In the genomic region with DNA sequence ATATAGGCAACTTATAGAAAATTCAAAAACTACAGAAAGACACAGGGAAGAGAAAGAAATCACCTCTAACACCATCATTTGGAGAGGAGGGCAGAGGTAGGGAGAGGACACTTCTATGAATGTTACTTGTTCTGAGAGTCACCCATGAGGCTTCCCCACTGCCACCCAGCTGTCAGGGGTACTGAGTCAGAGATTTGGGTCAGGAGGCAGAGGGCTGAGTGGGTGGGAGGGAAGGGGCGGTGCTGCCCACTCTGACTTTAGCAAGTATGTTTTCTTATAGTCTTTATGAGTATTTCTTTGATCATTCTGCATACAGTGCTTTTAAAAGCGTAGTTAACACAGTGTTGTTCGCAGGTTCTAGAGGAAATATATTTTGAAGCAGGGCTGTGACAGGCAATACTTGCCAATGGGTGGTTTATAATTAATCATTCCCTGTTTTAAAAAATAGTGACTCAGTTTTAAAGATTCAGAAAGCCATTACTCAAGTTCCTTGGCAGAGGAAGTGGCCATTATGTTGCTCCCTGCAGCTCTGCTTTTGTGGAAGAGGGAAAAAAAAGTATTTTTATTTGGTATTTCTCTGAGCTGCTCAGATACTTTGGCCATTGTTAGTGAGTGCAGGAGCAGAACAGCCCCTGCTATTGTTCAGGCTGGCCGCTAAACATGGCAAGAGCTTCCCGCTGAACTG, we compare ENCODE assay signal across 9 cellular contexts. TPM values are rescaled to one million over a fixed set of nuclear protein-coding genes. Genes with fewer than 3 reads are reported as not detected.
DNase-seq lines count a peak whose midpoint lies in the region; ATAC-seq lines count a peak whose summit lies in the region.
"Had no signal": no experiment of that assay in that cellular context is flagged by ENCODE, and none has a peak within 500 bp of the region (broad histone marks: within the 10 kb centered on the region; RNA-seq: fewer than 3 reads in every experiment).

No MANE protein-coding gene starts in this region.

- H3K9me3 ChIP-seq in adipocyte (ENCODE audit: control insufficient read depth, low read length) = no peaks in the 10 kb centered on the region
- H3K9me3 ChIP-seq in subcutaneous abdominal adipose tissue (ENCODE audit: control insufficient read depth in 5 of 5, low read length in 5 of 5) = no peaks in the 10 kb centered on the region
- H3K9me3 ChIP-seq: BLaER1 had no signal

- H3K27ac ChIP-seq in layer of hippocampus (ENCODE audit: low read depth, low read length) = peak overlapping the region; percentile 60
- peak overlapping the region; percentile 86 for H3K27ac ChIP-seq in subcutaneous abdominal adipose tissue (ENCODE audit: low read depth, low read length)
- H3K27ac ChIP-seq: BLaER1 had no signal

- peak overlapping the region; percentile 42 for H3K4me3 ChIP-seq in adipocyte (ENCODE audit: low read length)
- peak overlapping the region in 2 of 5 donors; percentile 13 to 17 for H3K4me3 ChIP-seq in subcutaneous abdominal adipose tissue (ENCODE audit: low read depth in 1 of 5, low read length in 5 of 5)
- H3K4me3 ChIP-seq: BLaER1 had no signal

- DNase-seq in activated CD4-positive, alpha-beta memory T cell treated with anti-CD3 and anti-CD28 coated beads for 36 hours = peak; percentile 79
- DNase-seq in activated CD4-positive, alpha-beta memory T cell treated with anti-CD3 and anti-CD28 coated beads, Interleukin-2, amount 10 ng/mL, durations not matched to agents 7 days and 5 days = no peak
- DNase-seq in adipocyte (ENCODE audit: low read depth) = peak; percentile 37
- no peak for DNase-seq in NCI-H2107 treated with DMSO at 0.1 percent for 48 hours (lab: John Stamatoyannopoulos, UW; ENCODE audit: unreplicated experiment)
- DNase-seq in NCI-H1417 (lab: John Stamatoyannopoulos, UW) = no peak

- peak overlapping the region; percentile 24 for H3K27ac Mint-ChIP-seq in activated CD4-positive, alpha-beta memory T cell treated with anti-CD3 and anti-CD28 coated beads for 36 hours
- no peak overlapping the region for H3K27ac Mint-ChIP-seq in activated CD4-positive, alpha-beta memory T cell treated with anti-CD3 and anti-CD28 coated beads, Interleukin-2, amount 10 ng/mL, durations not matched to agents 7 days and 5 days

- H3K9ac ChIP-seq in adipocyte (ENCODE audit: low read length) = peak overlapping the region; percentile 46
- H3K9ac ChIP-seq in subcutaneous abdominal adipose tissue (ENCODE audit: low read length in 5 of 5) = peak overlapping the region in 1 of 5 donors; percentile 49
- H3K9ac ChIP-seq: BLaER1 had no signal

- no peaks in the 10 kb centered on the region for H3K9me3 Mint-ChIP-seq in activated CD4-positive, alpha-beta memory T cell treated with anti-CD3 and anti-CD28 coated beads for 36 hours
- H3K9me3 Mint-ChIP-seq in activated CD4-positive, alpha-beta memory T cell treated with anti-CD3 and anti-CD28 coated beads, Interleukin-2, amount 10 ng/mL, durations not matched to agents 7 days and 5 days = no peaks in the 10 kb centered on the region

- H3K27me3 ChIP-seq in adipocyte (replicated peaks; ENCODE audit: control insufficient read depth, insufficient read depth, low read length) (no peaks in the 10 kb centered on the region), layer of hippocampus (ENCODE audit: control insufficient read depth, insufficient read depth, low read length) (no peaks in the 10 kb centered on the region), subcutaneous abdominal adipose tissue (ENCODE audit: control insufficient read depth in 5 of 5, insufficient read depth in 4 of 5, low read length in 5 of 5) (no peaks in the 10 kb centered on the region)
- H3K27me3 ChIP-seq: BLaER1 had no signal

- POLR2A ChIA-PET in activated CD4-positive, alpha-beta memory T cell treated with anti-CD3 and anti-CD28 coated beads for 36 hours (lab: Charles Lee) = no interaction called here
- POLR2A ChIA-PET in activated CD4-positive, alpha-beta memory T cell treated with anti-CD3 and anti-CD28 coated beads, Interleukin-2, amount 10 ng/mL, durations not matched to agents 7 days and 5 days (lab: Charles Lee) = interaction anchor here (1.2 kb wide), 1 partner anchor 16 kb away, joined by 3 read pairs; no protein-coding TSS in a partner anchor

- H3K4me3 Mint-ChIP-seq in activated CD4-positive, alpha-beta memory T cell treated with anti-CD3 and anti-CD28 coated beads for 36 hours = no peak overlapping the region
- no peak overlapping the region for H3K4me3 Mint-ChIP-seq in activated CD4-positive, alpha-beta memory T cell treated with anti-CD3 and anti-CD28 coated beads, Interleukin-2, amount 10 ng/mL, durations not matched to agents 7 days and 5 days

- H3K4me1 Mint-ChIP-seq in activated CD4-positive, alpha-beta memory T cell treated with anti-CD3 and anti-CD28 coated beads for 36 hours (ENCODE audit: low read depth) = peaks cover 86% of the 10 kb centered on the region
- H3K4me1 Mint-ChIP-seq in activated CD4-positive, alpha-beta memory T cell treated with anti-CD3 and anti-CD28 coated beads, Interleukin-2, amount 10 ng/mL, durations not matched to agents 7 days and 5 days = peaks cover 49% of the 10 kb centered on the region

- H3K36me3 Mint-ChIP-seq in activated CD4-positive, alpha-beta memory T cell treated with anti-CD3 and anti-CD28 coated beads for 36 hours = peaks cover under 1% of the 10 kb centered on the region
- H3K36me3 Mint-ChIP-seq in activated CD4-positive, alpha-beta memory T cell treated with anti-CD3 and anti-CD28 coated beads, Interleukin-2, amount 10 ng/mL, durations not matched to agents 7 days and 5 days (ENCODE audit: low read depth) = no peaks in the 10 kb centered on the region

- no peak for ATAC-seq in HG03108 (IDR thresholded peaks at IDR 0.05; ENCODE audit: unreplicated experiment)

- H3K4me1 ChIP-seq in adipocyte (ENCODE audit: control insufficient read depth, insufficient read depth, low read length) (peaks cover 66% of the 10 kb centered on the region), subcutaneous abdominal adipose tissue (ENCODE audit: control insufficient read depth in 5 of 5, insufficient read depth in 5 of 5, low read length in 5 of 5) (peaks cover 28 to 74% (median 69%) of the 10 kb centered on the region in 5 donors)

- CTCF ChIA-PET in activated CD4-positive, alpha-beta memory T cell treated with anti-CD3 and anti-CD28 coated beads for 36 hours (lab: Charles Lee) = interaction anchor here (1.1 to 2.0 kb wide), 4 partner anchors 9 to 97 kb away, joined by 3 to 8 read pairs (median 4); no protein-coding TSS in a partner anchor
- CTCF ChIA-PET in activated CD4-positive, alpha-beta memory T cell treated with anti-CD3 and anti-CD28 coated beads, Interleukin-2, amount 10 ng/mL, durations not matched to agents 7 days and 5 days (lab: Charles Lee) = interaction anchor here (0.6 kb wide), 1 partner anchor 13 kb away, joined by 3 read pairs; no protein-coding TSS in a partner anchor

- intact Hi-C loops in activated CD4-positive, alpha-beta memory T cell treated with anti-CD3 and anti-CD28 coated beads for 36 hours (cut with micrococcal nuclease) = loop anchor here (1.0 kb wide), 1 partner anchor 16 kb away; no protein-coding TSS in a partner anchor

- H3K36me3 ChIP-seq in adipocyte (ENCODE audit: control insufficient read depth, insufficient read depth, low read length, severe bottlenecking) = no peaks in the 10 kb centered on the region
- H3K36me3 ChIP-seq in subcutaneous abdominal adipose tissue (ENCODE audit: control insufficient read depth in 5 of 5, insufficient read depth in 5 of 5, low read length in 5 of 5) = no peaks in the 10 kb centered on the region
- H3K36me3 ChIP-seq: BLaER1 had no signal

- no peaks in the 10 kb centered on the region for H3K27me3 Mint-ChIP-seq in activated CD4-positive, alpha-beta memory T cell treated with anti-CD3 and anti-CD28 coated beads for 36 hours
- no peaks in the 10 kb centered on the region for H3K27me3 Mint-ChIP-seq in activated CD4-positive, alpha-beta memory T cell treated with anti-CD3 and anti-CD28 coated beads, Interleukin-2, amount 10 ng/mL, durations not matched to agents 7 days and 5 days

RNA-seq across cellular contexts. Expression of gene IL6R, which starts 18.3 kb away (rescaled TPM):
- 10 to 100 TPM; 30.2 to 30.5 TPM for total RNA-seq in activated CD4-positive, alpha-beta memory T cell treated with anti-CD3 and anti-CD28 coated beads for 36 hours
- 10 to 100 TPM; 15.7 to 16.0 TPM for total RNA-seq in activated CD4-positive, alpha-beta memory T cell treated with anti-CD3 and anti-CD28 coated beads, Interleukin-2, amount 10 ng/mL, durations not matched to agents 7 days and 5 days

Comparison
In these comparisons a context has a peak if more than half of its experiments do, and no peak if none do; other contexts are left out.
1. DNase-seq: peak in activated CD4-positive, alpha-beta memory T cell treated with anti-CD3 and anti-CD28 coated beads for 36 hours (single experiment) and adipocyte (single experiment); none in activated CD4-positive, alpha-beta memory T cell treated with anti-CD3 and anti-CD28 coated beads, Interleukin-2, amount 10 ng/mL, durations not matched to agents 7 days and 5 days (single experiment), NCI-H2107 treated with DMSO at 0.1 percent for 48 hours (single experiment) and NCI-H1417 (0 of 3).